In genomic region chr17:7574176-7574953, GRCh38 we compare ENCODE assay signal across 8 cellular contexts. TPM values are rescaled to one million over a fixed set of nuclear protein-coding genes. Genes with fewer than 3 reads are reported as not detected.
DNase-seq lines count a peak whose midpoint lies in the region; ATAC-seq and TF ChIP-seq lines count a peak whose summit lies in the region.

No MANE protein-coding gene starts in this region.

- no peak for ATAC-seq in natural killer cell treated with Interleukin-12 subunit alpha and Interleukin-12 subunit beta and Interleukin-15 and Interleukin-18, amount 100 ng/mL, for 72 hours
- ATAC-seq in HG02642 (IDR thresholded peaks at IDR 0.05; ENCODE audit: poor library complexity, unreplicated experiment) (no peak), GM19328 (IDR thresholded peaks at IDR 0.05; ENCODE audit: unreplicated experiment) (no peak)

- peak overlapping the region; percentile 79 to 100 (median 99) for H3K27ac Mint-ChIP-seq in CD14-positive monocyte
- H3K27ac Mint-ChIP-seq in dendritic cell treated with granulocyte-macrophage colony-stimulating factor and Interleukin-4, amounts not matched to agents 40 ng/mL and 50 ng/mL, for 4 days, result peak overlapping the region; percentile 95
- peak overlapping the region; percentile 96 to 99 for H3K27ac Mint-ChIP-seq in natural killer cell treated with Interleukin-12 subunit alpha and Interleukin-12 subunit beta and Interleukin-15 and Interleukin-18, amount 100 ng/mL, for 72 hours

- intact Hi-C loops in CD14-positive monocyte (cut with micrococcal nuclease), result loop anchor here (5.0 to 10.0 kb wide), 3 partner anchors 92 to 250 kb away; partner anchors contain the start of genes NEURL4 (in 1 of the 2), POLR2A (in 1 of the 2), SLC35G6 (in 1 of the 2) and TP53 (in 1 of the 2)
- intact Hi-C loops in dendritic cell treated with granulocyte-macrophage colony-stimulating factor and Interleukin-4, amounts not matched to agents 40 ng/mL and 50 ng/mL, for 4 days (cut with micrococcal nuclease), result loop anchor here (5.0 kb wide), 1 partner anchor 113 kb away; the partner anchor contains the start of genes TP53 and WRAP53

- peak overlapping the region; percentile 86 for H3K4me3 ChIP-seq in MG63

- peaks cover 0 to 4% (median 0%) of the 10 kb centered on the region in 7 donors for H3K9me3 Mint-ChIP-seq in CD14-positive monocyte
- H3K9me3 Mint-ChIP-seq in dendritic cell treated with granulocyte-macrophage colony-stimulating factor and Interleukin-4, amounts not matched to agents 40 ng/mL and 50 ng/mL, for 4 days, result no peaks in the 10 kb centered on the region
- no peaks in the 10 kb centered on the region for H3K9me3 Mint-ChIP-seq in natural killer cell treated with Interleukin-12 subunit alpha and Interleukin-12 subunit beta and Interleukin-15 and Interleukin-18, amount 100 ng/mL, for 72 hours

- no peaks in the 10 kb centered on the region for H3K9me3 ChIP-seq in MG63

- H3K4me1 Mint-ChIP-seq in CD14-positive monocyte, result peaks cover 67% of the 10 kb centered on the region
- peaks cover 84% of the 10 kb centered on the region for H3K4me1 Mint-ChIP-seq in dendritic cell treated with granulocyte-macrophage colony-stimulating factor and Interleukin-4, amounts not matched to agents 40 ng/mL and 50 ng/mL, for 4 days (ENCODE audit: low read depth)
- peaks cover 75 to 78% of the 10 kb centered on the region in 2 donors for H3K4me1 Mint-ChIP-seq in natural killer cell treated with Interleukin-12 subunit alpha and Interleukin-12 subunit beta and Interleukin-15 and Interleukin-18, amount 100 ng/mL, for 72 hours (ENCODE audit: low read depth in 2 of 2)

- H3K36me3 Mint-ChIP-seq in CD14-positive monocyte, result peaks cover 74 to 83% of the 10 kb centered on the region in 2 donors
- H3K36me3 Mint-ChIP-seq in dendritic cell treated with granulocyte-macrophage colony-stimulating factor and Interleukin-4, amounts not matched to agents 40 ng/mL and 50 ng/mL, for 4 days (ENCODE audit: low read depth), result peaks cover 100% of the 10 kb centered on the region
- peaks cover 47% of the 10 kb centered on the region for H3K36me3 Mint-ChIP-seq in natural killer cell treated with Interleukin-12 subunit alpha and Interleukin-12 subunit beta and Interleukin-15 and Interleukin-18, amount 100 ng/mL, for 72 hours

- H3K4me3 Mint-ChIP-seq in CD14-positive monocyte, result peak overlapping the region; percentile 97 to 98
- peak overlapping the region; percentile 85 for H3K4me3 Mint-ChIP-seq in dendritic cell treated with granulocyte-macrophage colony-stimulating factor and Interleukin-4, amounts not matched to agents 40 ng/mL and 50 ng/mL, for 4 days
- H3K4me3 Mint-ChIP-seq in natural killer cell treated with Interleukin-12 subunit alpha and Interleukin-12 subunit beta and Interleukin-15 and Interleukin-18, amount 100 ng/mL, for 72 hours, result peak overlapping the region; percentile 90

- peaks cover 61% of the 10 kb centered on the region for H3K36me3 ChIP-seq in MG63

- TF ChIP-seq CTCF in CD14-positive monocyte (IDR thresholded peaks at IDR 0.05), result no peak

- H3K27me3 ChIP-seq in MG63, result no peaks in the 10 kb centered on the region

- H3K27me3 Mint-ChIP-seq in CD14-positive monocyte (ENCODE audit: low read depth in 3 of 3), result peaks cover 0 to 9% (median 2%) of the 10 kb centered on the region in 3 donors
- no peaks in the 10 kb centered on the region for H3K27me3 Mint-ChIP-seq in dendritic cell treated with granulocyte-macrophage colony-stimulating factor and Interleukin-4, amounts not matched to agents 40 ng/mL and 50 ng/mL, for 4 days
- H3K27me3 Mint-ChIP-seq in natural killer cell treated with Interleukin-12 subunit alpha and Interleukin-12 subunit beta and Interleukin-15 and Interleukin-18, amount 100 ng/mL, for 72 hours, result no peaks in the 10 kb centered on the region

- DNase-seq in CD14-positive monocyte (ENCODE audit: low spot score) (no peak), MG63 (no peak), amygdala (lab: John Stamatoyannopoulos, UW) (no peak), kidney tubule cell (ENCODE audit: low spot score) (no peak)
- DNase-seq in natural killer cell treated with Interleukin-12 subunit alpha and Interleukin-12 subunit beta and Interleukin-15 and Interleukin-18, amount 100 ng/mL, for 72 hours (ENCODE audit: low spot score), result no peak

RNA-seq across cellular contexts. Expression of gene CD68, which starts 5.1 kb away (rescaled TPM):
- 100 to 1,000 TPM; 642 to 884 TPM for polyA plus RNA-seq in CD14-positive monocyte
- total RNA-seq in MG63 (2014; rRNA removed; shearing (Covaris generic); ENCODE audit: low replicate concordance), result 12.6 and 17.3 TPM in 2 replicates
- 10 to 100 TPM; 20.8 to 51.1 TPM for total RNA-seq in natural killer cell treated with Interleukin-12 subunit alpha and Interleukin-12 subunit beta and Interleukin-15 and Interleukin-18, amount 100 ng/mL, for 72 hours

RNA-seq across cellular contexts. Expression of gene MPDU1, which starts 9.3 kb away (rescaled TPM):
- 100 to 1,000 TPM; 103 to 107 TPM for polyA plus RNA-seq in CD14-positive monocyte
- total RNA-seq in MG63 (2014; rRNA removed; shearing (Covaris generic); ENCODE audit: low replicate concordance), result 96.0 and 121 TPM in 2 replicates
- total RNA-seq in natural killer cell treated with Interleukin-12 subunit alpha and Interleukin-12 subunit beta and Interleukin-15 and Interleukin-18, amount 100 ng/mL, for 72 hours, result 10 to 100 TPM; 82.7 to 95.5 TPM

RNA-seq across cellular contexts. Expression of gene SENP3, which starts 12.6 kb away (rescaled TPM):
- 1 to 10 TPM; 2.9 to 5.6 TPM for polyA plus RNA-seq in CD14-positive monocyte
- 85.6 and 106 TPM in 2 replicates for total RNA-seq in MG63 (2014; rRNA removed; shearing (Covaris generic); ENCODE audit: low replicate concordance)
- total RNA-seq in natural killer cell treated with Interleukin-12 subunit alpha and Interleukin-12 subunit beta and Interleukin-15 and Interleukin-18, amount 100 ng/mL, for 72 hours, result 10 to 100 TPM; 56.2 to 90.1 TPM

RNA-seq across cellular contexts. Expression of gene SOX15, which starts 15.5 kb away (rescaled TPM):
- polyA plus RNA-seq in CD14-positive monocyte, result 1 to 10 TPM in 1 of 2 donors, under 1 TPM in 1; 0.86 to 1.2 TPM
- 0.23 TPM in 1 of 2 replicates, not detected in the other for total RNA-seq in MG63 (2014; rRNA removed; shearing (Covaris generic); ENCODE audit: low replicate concordance)
- under 1 TPM in 1 of 2 donors, not detected in 1; 0.26 TPM for total RNA-seq in natural killer cell treated with Interleukin-12 subunit alpha and Interleukin-12 subunit beta and Interleukin-15 and Interleukin-18, amount 100 ng/mL, for 72 hours

RNA-seq across cellular contexts. Expression of gene TNFSF13, which starts 15.8 kb away (rescaled TPM):
- 100 to 1,000 TPM; 491 to 523 TPM for polyA plus RNA-seq in CD14-positive monocyte
- 1.7 TPM in 1 of 2 replicates, not detected in the other for total RNA-seq in MG63 (2014; rRNA removed; shearing (Covaris generic); ENCODE audit: low replicate concordance)
- total RNA-seq in natural killer cell treated with Interleukin-12 subunit alpha and Interleukin-12 subunit beta and Interleukin-15 and Interleukin-18, amount 100 ng/mL, for 72 hours, result 1 to 10 TPM; 3.1 to 6.8 TPM
